ENCODE assay signal across 23 cellular contexts in genomic region chr10:69516548-69517195, GRCh38. TPM values are rescaled to one million over a fixed set of nuclear protein-coding genes. Genes with fewer than 3 reads are reported as not detected.
"Had no signal": no experiment of that assay in that cellular context is flagged by ENCODE, and none has a peak within 500 bp of the region (broad histone marks: within the 10 kb centered on the region; RNA-seq: fewer than 3 reads in every experiment).

No MANE protein-coding gene starts in this region.

- ATAC-seq: Right ventricle myocardium inferior had no signal

- H3K27ac ChIP-seq: adrenal gland, RWPE1, WERI-Rb-1 had no signal

- DNase-seq: activated CD4-positive, alpha-beta T cell treated with anti-CD3 and anti-CD28 coated beads for 1 hour; activated CD4-positive, alpha-beta T cell treated with anti-CD3 and anti-CD28 coated beads, Interleukin-2, amount 50 U/mL, for 4 hours; activated CD4-positive, CD25-positive, alpha-beta regulatory T cell; activated effector memory CD4-positive, alpha-beta T cell treated with anti-CD3 and anti-CD28 coated beads, Interleukin-2, amount 50 U/mL, for 16 hours; activated naive CD4-positive, alpha-beta T cell treated with Interleukin-2 at 50 U/mL for 16 hours; adrenal gland; NCI-H1092 treated with DMSO at 0.1 percent for 48 hours; NCI-H187; NCI-H2029 treated with DMSO at 0.1 percent for 48 hours; NCI-H2107; NCI-H510A; NK-92 treated with Interleukin-12 subunit alpha and Interleukin-12 subunit beta, amount 100 ng/mL, for 24 hours; SIG-M5; T-helper 9 cell had no signal

- H3K4me3 ChIP-seq: adrenal gland, K562 had no signal

- H3K27me3 ChIP-seq: adrenal gland had no signal

- H3K36me3 ChIP-seq: adrenal gland, WERI-Rb-1 had no signal

- H3K9me3 ChIP-seq: adrenal gland had no signal

- H3K4me1 ChIP-seq: adrenal gland had no signal

RNA-seq across cellular contexts. Expression of gene NEUROG3, which starts 56.5 kb away (rescaled TPM):
- total RNA-seq: activated CD8-positive, alpha-beta memory T cell treated with anti-CD3 and anti-CD28 coated beads for 36 hours; bronchial epithelial cell; K562; M059J; PC-3; Right ventricle myocardium inferior; SK-MEL-5 had no signal
